In the genomic region with DNA sequence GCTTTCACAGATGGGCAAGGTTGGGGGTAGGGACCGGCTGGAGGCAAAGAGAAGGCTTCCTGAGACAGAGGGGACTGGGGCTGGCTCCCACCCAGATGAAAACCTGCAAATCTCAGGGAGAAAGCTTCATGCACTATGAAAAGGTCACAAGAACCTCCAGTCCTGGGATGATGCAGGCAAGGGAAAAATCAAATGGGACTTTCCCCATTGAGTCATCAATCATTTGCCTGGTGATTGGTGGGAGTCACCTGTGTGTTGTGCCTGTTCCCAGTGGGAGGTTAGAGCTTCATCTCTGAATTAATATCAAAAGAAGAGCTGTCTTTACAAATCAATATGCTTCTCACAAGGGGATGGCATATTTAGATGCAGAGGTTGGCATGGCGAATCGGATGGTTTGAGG, we compare ENCODE assay signal across 15 cellular contexts. TPM values are rescaled to one million over a fixed set of nuclear protein-coding genes. Genes with fewer than 3 reads are reported as not detected.
DNase-seq lines count a peak whose midpoint lies in the region; FAIRE-seq and TF ChIP-seq lines count a peak whose summit lies in the region.
"Had no signal": no experiment of that assay in that cellular context is flagged by ENCODE, and none has a peak within 500 bp of the region (broad histone marks: within the 10 kb centered on the region; RNA-seq: fewer than 3 reads in every experiment).

No MANE protein-coding gene starts in this region.

- H3K36me3 ChIP-seq in bronchial epithelial cell (ENCODE audit: control insufficient read depth, insufficient read depth, low read length) = no peaks in the 10 kb centered on the region

- H3K9me3 Mint-ChIP-seq in nephron = no peaks in the 10 kb centered on the region

- peak overlapping the region in 2 of 3 experiments; percentile 35 to 87 for H3K27ac Mint-ChIP-seq in nephron

- no peak overlapping the region for H3K4me3 ChIP-seq in bronchial epithelial cell (ENCODE audit: low read depth, low read length)

- H3K4me1 Mint-ChIP-seq in nephron = peaks cover 23% of the 10 kb centered on the region

- no peak for FAIRE-seq in bronchial epithelial cell (lab: Jason Lieb, UNC)
- FAIRE-seq: A204.1 had no signal

- DNase-seq in activated CD4-positive, alpha-beta T cell treated with anti-CD3 and anti-CD28 coated beads for 48 hours = peak; percentile 3
- no peak for DNase-seq in activated CD4-positive, alpha-beta T cell treated with anti-CD3 and anti-CD28 coated beads, Interleukin-2, amount 50 U/mL, for 1 hour
- DNase-seq in NCI-H69 (lab: John Stamatoyannopoulos, UW) = peak; percentile 16
- peak; percentile 48 for DNase-seq in bronchial epithelial cell (ENCODE audit: low read depth)
- DNase-seq in stimulated activated CD4-positive, alpha-beta T cell treated with anti-CD3 and anti-CD28 coated beads, Interleukin-1b, Interleukin-23, amount 100 ng/mL, for 48 hours = no peak
- no peak for DNase-seq in DMS 273 (lab: John Stamatoyannopoulos, UW; ENCODE audit: unreplicated experiment)
- no peak for DNase-seq in cerebellar nuclear complex (lab: John Stamatoyannopoulos, UW)
- DNase-seq: C1 segment of cervical spinal cord, GDM1, NCI-H1048, NCI-H146, NCI-H226, NCI-H526 had no signal

- no peaks in the 10 kb centered on the region for H3K36me3 Mint-ChIP-seq in nephron (ENCODE audit: low read depth)

- no peaks in the 10 kb centered on the region for H3K27me3 Mint-ChIP-seq in nephron (ENCODE audit: low read depth)

- H3K27me3 ChIP-seq in bronchial epithelial cell (ENCODE audit: control insufficient read depth, insufficient read depth, low read length) = no peaks in the 10 kb centered on the region

- TF ChIP-seq CTCF in bronchial epithelial cell (IDR thresholded peaks at IDR 0.05; ENCODE audit: insufficient read depth, low read length, severe bottlenecking) = no peak
- no peak for TF ChIP-seq CTCF in nephron (IDR thresholded peaks at IDR 0.05; ENCODE audit: unreplicated experiment in 3 of 3)

- no peak overlapping the region for H3K4me3 Mint-ChIP-seq in nephron

RNA-seq across cellular contexts. Expression of gene CACNA1D, which starts 49.9 kb away (rescaled TPM):
- total RNA-seq in bronchial epithelial cell = 0.13 and 0.26 TPM in 2 replicates

Comparison
In these comparisons a context has a peak if more than half of its experiments do, and no peak if none do; other contexts are left out.
1. DNase-seq: peak in activated CD4-positive, alpha-beta T cell treated with anti-CD3 and anti-CD28 coated beads for 48 hours (single experiment), NCI-H69 (single experiment) and bronchial epithelial cell (single experiment); none in activated CD4-positive, alpha-beta T cell treated with anti-CD3 and anti-CD28 coated beads, Interleukin-2, amount 50 U/mL, for 1 hour (single experiment), stimulated activated CD4-positive, alpha-beta T cell treated with anti-CD3 and anti-CD28 coated beads, Interleukin-1b, Interleukin-23, amount 100 ng/mL, for 48 hours (single experiment), DMS 273 (single experiment) and cerebellar nuclear complex (0 of 2).